In the genomic region with DNA sequence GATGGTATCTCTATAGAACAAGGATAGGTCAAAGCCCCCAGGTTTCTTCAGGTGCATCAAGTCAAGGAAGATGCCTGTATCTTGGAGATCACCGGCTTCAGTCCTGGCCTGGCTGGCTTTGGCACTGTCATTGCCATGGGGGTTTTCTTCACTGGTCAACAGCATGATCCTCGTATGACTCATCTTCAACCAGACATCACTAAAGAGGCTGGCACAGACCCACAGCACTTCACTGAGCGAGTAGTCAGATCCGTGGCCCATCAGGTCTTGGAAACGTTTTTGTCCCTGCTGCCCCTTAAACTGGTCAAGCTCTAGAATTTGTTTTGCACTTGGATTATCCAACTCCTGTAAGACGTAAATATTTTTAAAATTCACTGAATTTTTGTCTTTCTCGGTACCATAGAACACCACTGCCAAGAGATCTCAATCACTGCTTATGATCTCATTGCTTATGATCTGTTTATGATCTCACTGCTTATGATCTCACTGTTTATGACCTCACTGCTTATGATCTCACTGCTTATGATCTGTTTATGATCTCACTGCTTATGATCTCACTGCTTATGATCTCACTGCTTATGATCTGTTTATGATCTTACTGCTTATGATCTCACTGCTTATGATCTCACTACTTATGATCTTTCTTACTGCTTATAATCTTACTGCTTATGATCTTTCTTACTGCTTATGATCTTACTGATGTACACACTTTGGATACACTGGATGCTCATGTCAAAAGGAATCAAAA, we compare ENCODE assay signal across 1 cellular context.
TF ChIP-seq lines count a peak whose summit lies in the region.

No MANE protein-coding gene starts in this region.

TF ChIP-seq in HEK293, 187 proteins besides CTCF, POLR2A, EP300 and RAD21 (continued from another document and continues in another):
- TF ChIP-seq ZNF518A (tag by site-specific recombination; conservative IDR thresholded peaks at IDR 0.05; ENCODE audit: low read depth), result peak; percentile 88
- no peak; the same call in 1 of the 2 replicates for TF ChIP-seq ZNF157 (tag by site-specific recombination; IDR thresholded peaks at IDR 0.05)
- TF ChIP-seq, protein P1, sequence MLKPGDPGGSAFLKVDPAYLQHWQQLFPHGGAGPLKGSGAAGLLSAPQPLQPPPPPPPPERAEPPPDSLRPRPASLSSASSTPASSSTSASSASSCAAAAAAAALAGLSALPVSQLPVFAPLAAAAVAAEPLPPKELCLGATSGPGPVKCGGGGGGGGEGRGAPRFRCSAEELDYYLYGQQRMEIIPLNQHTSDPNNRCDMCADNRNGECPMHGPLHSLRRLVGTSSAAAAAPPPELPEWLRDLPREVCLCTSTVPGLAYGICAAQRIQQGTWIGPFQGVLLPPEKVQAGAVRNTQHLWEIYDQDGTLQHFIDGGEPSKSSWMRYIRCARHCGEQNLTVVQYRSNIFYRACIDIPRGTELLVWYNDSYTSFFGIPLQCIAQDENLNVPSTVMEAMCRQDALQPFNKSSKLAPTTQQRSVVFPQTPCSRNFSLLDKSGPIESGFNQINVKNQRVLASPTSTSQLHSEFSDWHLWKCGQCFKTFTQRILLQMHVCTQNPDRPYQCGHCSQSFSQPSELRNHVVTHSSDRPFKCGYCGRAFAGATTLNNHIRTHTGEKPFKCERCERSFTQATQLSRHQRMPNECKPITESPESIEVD (tag by site-specific recombination; IDR thresholded peaks at IDR 0.05), result no peak
- TF ChIP-seq ZFP69B (tag by site-specific recombination; IDR thresholded peaks at IDR 0.05), result peak; percentile 97
- TF ChIP-seq ZNF549 (tag by site-specific recombination; IDR thresholded peaks at IDR 0.05), result no peak
- TF ChIP-seq ZNF704 (tag by site-specific recombination; IDR thresholded peaks at IDR 0.05), result no peak
- no peak for TF ChIP-seq ZNF624 (tag by site-specific recombination; IDR thresholded peaks at IDR 0.05)
- no peak for TF ChIP-seq ZNF16 (tag by site-specific recombination; IDR thresholded peaks at IDR 0.05; ENCODE audit: low read depth)
- TF ChIP-seq, protein P2, sequence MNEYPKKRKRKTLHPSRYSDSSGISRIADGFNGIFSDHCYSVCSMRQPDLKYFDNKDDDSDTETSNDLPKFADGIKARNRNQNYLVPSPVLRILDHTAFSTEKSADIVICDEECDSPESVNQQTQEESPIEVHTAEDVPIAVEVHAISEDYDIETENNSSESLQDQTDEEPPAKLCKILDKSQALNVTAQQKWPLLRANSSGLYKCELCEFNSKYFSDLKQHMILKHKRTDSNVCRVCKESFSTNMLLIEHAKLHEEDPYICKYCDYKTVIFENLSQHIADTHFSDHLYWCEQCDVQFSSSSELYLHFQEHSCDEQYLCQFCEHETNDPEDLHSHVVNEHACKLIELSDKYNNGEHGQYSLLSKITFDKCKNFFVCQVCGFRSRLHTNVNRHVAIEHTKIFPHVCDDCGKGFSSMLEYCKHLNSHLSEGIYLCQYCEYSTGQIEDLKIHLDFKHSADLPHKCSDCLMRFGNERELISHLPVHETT (tag by site-specific recombination; IDR thresholded peaks at IDR 0.05), result peak; percentile 100
- TF ChIP-seq ZNF530 (tag by site-specific recombination; IDR thresholded peaks at IDR 0.05; ENCODE audit: low read depth), result 0 out of 2 replicates have a peak, but pooled peaks have one; percentile 35
- TF ChIP-seq KLF16 (tag by site-specific recombination; IDR thresholded peaks at IDR 0.05), result peak; percentile 82
- no peak for TF ChIP-seq ZNF560 (tag by site-specific recombination; IDR thresholded peaks at IDR 0.05; ENCODE audit: borderline replicate concordance)
- TF ChIP-seq ZNF449 (tag by site-specific recombination; IDR thresholded peaks at IDR 0.05), result peak; percentile 45; the same call in 1 of the 2 replicates
- TF ChIP-seq ZNF473 (tag by site-specific recombination; IDR thresholded peaks at IDR 0.05), result peak; percentile 95
- TF ChIP-seq, protein P3, sequence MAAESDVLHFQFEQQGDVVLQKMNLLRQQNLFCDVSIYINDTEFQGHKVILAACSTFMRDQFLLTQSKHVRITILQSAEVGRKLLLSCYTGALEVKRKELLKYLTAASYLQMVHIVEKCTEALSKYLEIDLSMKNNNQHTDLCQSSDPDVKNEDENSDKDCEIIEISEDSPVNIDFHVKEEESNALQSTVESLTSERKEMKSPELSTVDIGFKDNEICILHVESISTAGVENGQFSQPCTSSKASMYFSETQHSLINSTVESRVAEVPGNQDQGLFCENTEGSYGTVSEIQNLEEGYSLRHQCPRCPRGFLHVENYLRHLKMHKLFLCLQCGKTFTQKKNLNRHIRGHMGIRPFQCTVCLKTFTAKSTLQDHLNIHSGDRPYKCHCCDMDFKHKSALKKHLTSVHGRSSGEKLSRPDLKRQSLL (tag by site-specific recombination; IDR thresholded peaks at IDR 0.05), result no peak
- TF ChIP-seq ZNF148 (tag by site-specific recombination; IDR thresholded peaks at IDR 0.05; ENCODE audit: borderline replicate concordance), result peak; percentile 93; the same call in 1 of the 2 replicates
- TF ChIP-seq ZNF138 (tag by site-specific recombination; IDR thresholded peaks at IDR 0.05; ENCODE audit: borderline replicate concordance), result no peak
- TF ChIP-seq SP2 (tag by site-specific recombination; IDR thresholded peaks at IDR 0.05), result peak; percentile 66
- no peak for TF ChIP-seq ZSCAN16 (tag by site-specific recombination; IDR thresholded peaks at IDR 0.05)
- TF ChIP-seq ZNF302 (tag by site-specific recombination; IDR thresholded peaks at IDR 0.05; ENCODE audit: low read depth), result peak; percentile 23; the same call in 1 of the 2 replicates
- TF ChIP-seq ZIC2 (tag by site-specific recombination; IDR thresholded peaks at IDR 0.05), result no peak
- TF ChIP-seq ZSCAN5A (tag by site-specific recombination; IDR thresholded peaks at IDR 0.05), result peak; percentile 87
- TF ChIP-seq KLF10 (tag by site-specific recombination; IDR thresholded peaks at IDR 0.05), result peak; percentile 58; the same call in 1 of the 2 replicates
- no peak for TF ChIP-seq ZNF600 (tag by site-specific recombination; IDR thresholded peaks at IDR 0.05)
- peak; percentile 96 for TF ChIP-seq ZNF362 (tag by site-specific recombination; IDR thresholded peaks at IDR 0.05)
- TF ChIP-seq ZBTB1 (tag by site-specific recombination; IDR thresholded peaks at IDR 0.05), result peak; percentile 91
- TF ChIP-seq ZNF19 (tag by site-specific recombination; IDR thresholded peaks at IDR 0.05; ENCODE audit: low read depth), result no peak
- TF ChIP-seq ZNF707 (tag by site-specific recombination; IDR thresholded peaks at IDR 0.05), result peak; percentile 80
- TF ChIP-seq ZNF585B (tag by site-specific recombination; IDR thresholded peaks at IDR 0.05), result no peak
- no peak for TF ChIP-seq ZNF830 (tag by site-specific recombination; IDR thresholded peaks at IDR 0.05; ENCODE audit: low read depth)
- no peak for TF ChIP-seq ZFP41 (tag by site-specific recombination; IDR thresholded peaks at IDR 0.05; ENCODE audit: borderline replicate concordance)
- no peak for TF ChIP-seq IKZF3 (tag by site-specific recombination; IDR thresholded peaks at IDR 0.05)
- TF ChIP-seq EGR2 (tag by site-specific recombination; IDR thresholded peaks at IDR 0.05; ENCODE audit: low read depth), result no peak
- no peak for TF ChIP-seq WT1 (tag by site-specific recombination; IDR thresholded peaks at IDR 0.05)
- TF ChIP-seq ZNF292 (tag by site-specific recombination; IDR thresholded peaks at IDR 0.05; ENCODE audit: borderline replicate concordance, low read depth), result no peak
- TF ChIP-seq MEIS1 (CRISPR knock-in tag; IDR thresholded peaks at IDR 0.05; ENCODE audit: borderline replicate concordance), result no peak
- no peak for TF ChIP-seq ZNF701 (tag by site-specific recombination; IDR thresholded peaks at IDR 0.05)
- TF ChIP-seq, protein P4, sequence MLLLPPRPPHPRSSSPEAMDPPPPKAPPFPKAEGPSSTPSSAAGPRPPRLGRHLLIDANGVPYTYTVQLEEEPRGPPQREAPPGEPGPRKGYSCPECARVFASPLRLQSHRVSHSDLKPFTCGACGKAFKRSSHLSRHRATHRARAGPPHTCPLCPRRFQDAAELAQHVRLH (tag by site-specific recombination; IDR thresholded peaks at IDR 0.05), result 0 out of 2 replicates have a peak, but pooled peaks have one; percentile 60
- TF ChIP-seq ZNF521 (tag by site-specific recombination; IDR thresholded peaks at IDR 0.05), result no peak
- TF ChIP-seq ZNF555 (tag by site-specific recombination; conservative IDR thresholded peaks at IDR 0.05), result no peak
- TF ChIP-seq OSR2 (tag by site-specific recombination; IDR thresholded peaks at IDR 0.05), result peak; percentile 48
- TF ChIP-seq ZNF248 (tag by site-specific recombination; IDR thresholded peaks at IDR 0.05), result peak; percentile 80; the same call in 1 of the 2 replicates
